Comparison of ENCODE assay signal across 13 cellular contexts in genomic region chr21:20739421-20739820, GRCh38.
DNase-seq lines count a peak whose midpoint lies in the region; ATAC-seq and TF ChIP-seq lines count a peak whose summit lies in the region.
"Had no signal": no experiment of that assay in that cellular context is flagged by ENCODE, and none has a peak within 500 bp of the region (broad histone marks: within the 10 kb centered on the region; RNA-seq: fewer than 3 reads in every experiment).

No MANE protein-coding gene starts in this region.

- H4K5ac ChIP-seq in mesendoderm (ENCODE audit: low read length) = no peak overlapping the region

- no peak for TF ChIP-seq POLR2A in stomach (IDR thresholded peaks at IDR 0.05)

- DNase-seq in NCI-H524 (lab: John Stamatoyannopoulos, UW) (peak; percentile 3 to 10), NCI-H524 treated with DMSO at 0.1 percent for 48 hours (lab: John Stamatoyannopoulos, UW) (no peak), KBM-7 (peak; percentile 55), SK-N-DZ (ENCODE audit: low spot score) (peak; percentile 19), mesendoderm (peak; percentile 77), osteoblast (ENCODE audit: insufficient read length, low spot score, missing footprints) (no peak), stomach (no peak)
- DNase-seq: activated CD4-positive, alpha-beta T cell treated with anti-CD3 and anti-CD28 coated beads for 1 hour; heart left ventricle; lower lobe of right lung; NCI-H1436 had no signal

- no peaks in the 10 kb centered on the region for H4K20me1 ChIP-seq in osteoblast (ENCODE audit: insufficient read depth, low read length)

- no peak overlapping the region for H3K9ac ChIP-seq in mesendoderm (ENCODE audit: low read length)

- no peak for TF ChIP-seq EP300 in stomach (IDR thresholded peaks at IDR 0.05)

- H3K27ac ChIP-seq in mesendoderm (ENCODE audit: low read depth, low read length) (no peak overlapping the region), osteoblast (ENCODE audit: low read depth, low read length) (no peak overlapping the region), stomach (no peak overlapping the region)
- H3K27ac ChIP-seq: heart left ventricle, HL-60, lower lobe of right lung had no signal

- no peak overlapping the region for H2BK15ac ChIP-seq in mesendoderm (replicated peaks; ENCODE audit: low read depth)

- TF ChIP-seq CTCF in osteoblast (IDR thresholded peaks at IDR 0.05; ENCODE audit: extremely low read depth, low read depth, low read length) = no peak
- no peak for TF ChIP-seq CTCF in stomach (IDR thresholded peaks at IDR 0.05)

- H3K4me3 ChIP-seq in mesendoderm (ENCODE audit: low read length) (no peak overlapping the region), osteoblast (ENCODE audit: insufficient read depth, low read length) (no peak overlapping the region), stomach (no peak overlapping the region)
- H3K4me3 ChIP-seq: heart left ventricle, lower lobe of right lung had no signal

- H2BK120ac ChIP-seq in mesendoderm (ENCODE audit: low read depth, low read length) = no peak overlapping the region

- no peak overlapping the region for H2AFZ ChIP-seq in osteoblast (ENCODE audit: low read length)

- H3K27me3 ChIP-seq in mesendoderm (ENCODE audit: insufficient read depth, low read length, poor library complexity) (no peaks in the 10 kb centered on the region), osteoblast (ENCODE audit: insufficient read depth, low read length) (no peaks in the 10 kb centered on the region), stomach (no peaks in the 10 kb centered on the region)
- H3K27me3 ChIP-seq: heart left ventricle had no signal

- no CpG with 5 or more reads among the region's 5 CpGs for WGBS in mesendoderm (ENCODE audit: extremely low coverage, insufficient coverage, low lambda C conversion rate)
- 76 to 86% (median 81%) methylated on average over 5 of the region's 5 CpGs for WGBS in stomach, 5 donors

- no peak for ATAC-seq in HG03135 (IDR thresholded peaks at IDR 0.05; ENCODE audit: unreplicated experiment)
- ATAC-seq: heart left ventricle, lower lobe of right lung had no signal

- no peaks in the 10 kb centered on the region for H3K79me2 ChIP-seq in mesendoderm (ENCODE audit: control insufficient read depth, insufficient read depth, low read length)
- H3K79me2 ChIP-seq in osteoblast (ENCODE audit: insufficient read depth, low read length) = no peaks in the 10 kb centered on the region

- in situ Hi-C loops in KBM-7 (cut with MboI; ENCODE audit: low pct_unique_long_range_greater_than_20kb, low sequenced_read_pairs) = no loop called here

- intact Hi-C loops in stomach (cut with DNase I; ENCODE audit: low total_unique reads) = no loop called here

- H2BK5ac ChIP-seq in mesendoderm (ENCODE audit: low read length) = no peak overlapping the region

- H3K4ac ChIP-seq in mesendoderm (ENCODE audit: low read depth, low read length) = no peak overlapping the region

- H3K4me2 ChIP-seq in mesendoderm (ENCODE audit: low read length) (no peak overlapping the region), osteoblast (ENCODE audit: insufficient read depth, low read length) (no peak overlapping the region)

- H2AK5ac ChIP-seq in mesendoderm (ENCODE audit: low read length) = no peak overlapping the region

- H3K56ac ChIP-seq in mesendoderm (ENCODE audit: low read length) = no peak overlapping the region

- H3K9me3 ChIP-seq in osteoblast (ENCODE audit: low read depth, low read length) = peaks cover 1% of the 10 kb centered on the region
- no peaks in the 10 kb centered on the region for H3K9me3 ChIP-seq in stomach
- H3K9me3 ChIP-seq: lower lobe of right lung had no signal

- H4K8ac ChIP-seq in mesendoderm (ENCODE audit: low read depth, low read length) = no peak overlapping the region

- no peak overlapping the region for H3K23ac ChIP-seq in mesendoderm (ENCODE audit: low read length)

- H3K36me3 ChIP-seq in mesendoderm (ENCODE audit: control insufficient read depth, insufficient read depth, low read length) = no peaks in the 10 kb centered on the region
- H3K36me3 ChIP-seq in osteoblast (ENCODE audit: insufficient read depth, low read length) = no peaks in the 10 kb centered on the region
- H3K36me3 ChIP-seq in stomach = no peaks in the 10 kb centered on the region
- H3K36me3 ChIP-seq: heart left ventricle, lower lobe of right lung had no signal

- no peak overlapping the region for H3K18ac ChIP-seq in mesendoderm (ENCODE audit: low read length)

- no peaks in the 10 kb centered on the region for H3K79me1 ChIP-seq in mesendoderm (ENCODE audit: low read length)

- H3K4me1 ChIP-seq in mesendoderm (ENCODE audit: control insufficient read depth, low read depth, low read length) = no peaks in the 10 kb centered on the region
- no peaks in the 10 kb centered on the region for H3K4me1 ChIP-seq in osteoblast (ENCODE audit: insufficient read depth, low read length)
- H3K4me1 ChIP-seq in stomach = no peaks in the 10 kb centered on the region
- H3K4me1 ChIP-seq: heart left ventricle, lower lobe of right lung had no signal

Comparison
In these comparisons a context has a peak if more than half of its experiments do, and no peak if none do; other contexts are left out.
1. DNase-seq: peak in NCI-H524 (2 of 2), KBM-7 (single experiment), SK-N-DZ (single experiment) and mesendoderm (single experiment); none in NCI-H524 treated with DMSO at 0.1 percent for 48 hours (single experiment), osteoblast (single experiment) and stomach (single experiment).